Comparison of ENCODE assay signal across 11 cellular contexts in genomic region chr1:6424619-6425593, GRCh38. TPM values are rescaled to one million over a fixed set of nuclear protein-coding genes. Genes with fewer than 3 reads are reported as not detected.
A peak's percentile ranks its signal among the peaks of the same experiment; 100 is the strongest.
DNase-seq lines count a peak whose midpoint lies in the region; ATAC-seq, FAIRE-seq and TF ChIP-seq lines count a peak whose summit lies in the region.
"Had no signal": no experiment of that assay in that cellular context is flagged by ENCODE, and none has a peak within 500 bp of the region (broad histone marks: within the 10 kb centered on the region; RNA-seq: fewer than 3 reads in every experiment).

Gene ESPN (plus strand): TSS chr1:6424776. CDS start chr1:6424956, 180 bp downstream.

- no peak for TF ChIP-seq CTCF in CD8-positive, alpha-beta T cell (IDR thresholded peaks at IDR 0.05)
- TF ChIP-seq CTCF in bronchial epithelial cell (IDR thresholded peaks at IDR 0.05; ENCODE audit: insufficient read depth, low read length, severe bottlenecking) (no peak), adrenal gland (IDR thresholded peaks at IDR 0.05) (no peak)

- no peaks in the 10 kb centered on the region for H3K9me3 ChIP-seq in CD8-positive, alpha-beta T cell (ENCODE audit: low read length)
- H3K9me3 ChIP-seq in adrenal gland (replicated peaks in 1 of 3): no peaks in the 10 kb centered on the region
- H3K9me3 ChIP-seq: gastrocnemius medialis had no signal

- H3K27ac ChIP-seq in CD8-positive, alpha-beta T cell (ENCODE audit: low read depth, low read length): no peak within 1 kb of the TSS
- H3K27ac ChIP-seq in adrenal gland: no peak within 1 kb of the TSS
- H3K27ac ChIP-seq: gastrocnemius medialis, KMS-11 had no signal

- no peaks in the 10 kb centered on the region for H3K36me3 Mint-ChIP-seq in CD8-positive, alpha-beta T cell
- H3K36me3 Mint-ChIP-seq in IgD-negative memory B cell: no peaks in the 10 kb centered on the region
- H3K36me3 Mint-ChIP-seq in natural killer cell treated with Interleukin-12 subunit alpha and Interleukin-12 subunit beta and Interleukin-15 and Interleukin-18, amount 100 ng/mL, for 72 hours: no peaks in the 10 kb centered on the region

- ATAC-seq in CD8-positive, alpha-beta T cell: peak; percentile 18
- peak; percentile 48 to 71 for ATAC-seq in natural killer cell treated with Interleukin-12 subunit alpha and Interleukin-12 subunit beta and Interleukin-15 and Interleukin-18, amount 100 ng/mL, for 72 hours
- ATAC-seq in HG03439 (IDR thresholded peaks at IDR 0.05; ENCODE audit: unreplicated experiment): no peak
- ATAC-seq in GM19324 (IDR thresholded peaks at IDR 0.05; ENCODE audit: low FRiP score, unreplicated experiment): no peak
- ATAC-seq: gastrocnemius medialis had no signal

- peaks cover 7% of the 10 kb centered on the region for H3K4me1 Mint-ChIP-seq in CD8-positive, alpha-beta T cell (ENCODE audit: low read depth)
- peaks cover 0 to 8% (median 4%) of the 10 kb centered on the region in 3 donors for H3K4me1 Mint-ChIP-seq in IgD-negative memory B cell
- H3K4me1 Mint-ChIP-seq in natural killer cell treated with Interleukin-12 subunit alpha and Interleukin-12 subunit beta and Interleukin-15 and Interleukin-18, amount 100 ng/mL, for 72 hours (ENCODE audit: low read depth in 2 of 2): peaks cover 0 to 7% of the 10 kb centered on the region in 2 donors

- peak within 1 kb of the TSS; percentile 46 for H3K4me3 ChIP-seq in CD8-positive, alpha-beta T cell (ENCODE audit: low read depth, low read length)
- H3K4me3 ChIP-seq in bronchial epithelial cell (ENCODE audit: low read depth, low read length): peak within 1 kb of the TSS; percentile 38
- H3K4me3 ChIP-seq in adrenal gland: peak within 1 kb of the TSS in 1 of 4 donors; percentile 13

- FAIRE-seq in bronchial epithelial cell (lab: Jason Lieb, UNC): no peak
- FAIRE-seq: GM12891 had no signal

- no peaks in the 10 kb centered on the region for H3K9me3 Mint-ChIP-seq in CD8-positive, alpha-beta T cell
- H3K9me3 Mint-ChIP-seq in IgD-negative memory B cell: no peaks in the 10 kb centered on the region
- no peaks in the 10 kb centered on the region for H3K9me3 Mint-ChIP-seq in natural killer cell treated with Interleukin-12 subunit alpha and Interleukin-12 subunit beta and Interleukin-15 and Interleukin-18, amount 100 ng/mL, for 72 hours

- no peak for TF ChIP-seq POLR2A in adrenal gland (IDR thresholded peaks at IDR 0.05)

- no peak for DNase-seq in CD8-positive, alpha-beta T cell
- no peak for DNase-seq in bronchial epithelial cell (ENCODE audit: low read depth)
- no peak for DNase-seq in natural killer cell treated with Interleukin-12 subunit alpha and Interleukin-12 subunit beta and Interleukin-15 and Interleukin-18, amount 100 ng/mL, for 72 hours (ENCODE audit: low spot score)
- DNase-seq in adrenal gland: no peak
- DNase-seq in mesenteric fat pad (ENCODE audit: low spot score): no peak
- DNase-seq: gastrocnemius medialis had no signal

- POLR2A ChIA-PET in CD8-positive, alpha-beta T cell (lab: Charles Lee): no interaction called here

- H3K4me3 Mint-ChIP-seq in CD8-positive, alpha-beta T cell: peak within 1 kb of the TSS; percentile 72
- H3K4me3 Mint-ChIP-seq in IgD-negative memory B cell: peak within 1 kb of the TSS in 3 of 4 donors; percentile 46 to 87 (median 84)
- no peak within 1 kb of the TSS for H3K4me3 Mint-ChIP-seq in natural killer cell treated with Interleukin-12 subunit alpha and Interleukin-12 subunit beta and Interleukin-15 and Interleukin-18, amount 100 ng/mL, for 72 hours

- 6 to 13% (median 11%) methylated on average over 7 to 99 of the region's 99 CpGs for WGBS in adrenal gland, 4 donors

- H3K27ac Mint-ChIP-seq in CD8-positive, alpha-beta T cell: no peak within 1 kb of the TSS
- no peak within 1 kb of the TSS for H3K27ac Mint-ChIP-seq in IgD-negative memory B cell
- H3K27ac Mint-ChIP-seq in natural killer cell treated with Interleukin-12 subunit alpha and Interleukin-12 subunit beta and Interleukin-15 and Interleukin-18, amount 100 ng/mL, for 72 hours: no peak within 1 kb of the TSS

- peaks cover 34% of the 10 kb centered on the region for H3K27me3 Mint-ChIP-seq in CD8-positive, alpha-beta T cell (ENCODE audit: low read depth)
- H3K27me3 Mint-ChIP-seq in IgD-negative memory B cell: peaks cover 44% of the 10 kb centered on the region
- H3K27me3 Mint-ChIP-seq in natural killer cell treated with Interleukin-12 subunit alpha and Interleukin-12 subunit beta and Interleukin-15 and Interleukin-18, amount 100 ng/mL, for 72 hours: peaks cover 14 to 22% of the 10 kb centered on the region in 2 donors

- H3K4me1 ChIP-seq in CD8-positive, alpha-beta T cell (ENCODE audit: insufficient read depth, low read length): peaks cover 21% of the 10 kb centered on the region
- H3K4me1 ChIP-seq in adrenal gland (replicated peaks in 1 of 2): peaks cover 21 to 38% of the 10 kb centered on the region in 2 donors

- H3K36me3 ChIP-seq in CD8-positive, alpha-beta T cell (ENCODE audit: insufficient read depth, low read length): no peaks in the 10 kb centered on the region
- H3K36me3 ChIP-seq in bronchial epithelial cell (ENCODE audit: control insufficient read depth, insufficient read depth, low read length) (no peaks in the 10 kb centered on the region), adrenal gland (replicated peaks in 1 of 2) (no peaks in the 10 kb centered on the region)
- H3K36me3 ChIP-seq: gastrocnemius medialis had no signal

- intact Hi-C loops in CD8-positive, alpha-beta T cell (cut with DNase I, micrococcal nuclease): no loop called here
- intact Hi-C loops in adrenal gland (cut with DNase I): no loop called here

- H3K27me3 ChIP-seq in CD8-positive, alpha-beta T cell (ENCODE audit: insufficient read depth, low read length): peaks cover 44% of the 10 kb centered on the region
- H3K27me3 ChIP-seq in bronchial epithelial cell (ENCODE audit: control insufficient read depth, insufficient read depth, low read length) (no peaks in the 10 kb centered on the region), adrenal gland (peaks cover 34% of the 10 kb centered on the region)

- CTCF ChIA-PET in CD8-positive, alpha-beta T cell (lab: Charles Lee): interaction anchor here (0.7 kb wide), 1 partner anchor 21 kb away, joined by 3 read pairs; no protein-coding TSS in a partner anchor

RNA-seq across cellular contexts. Expression of gene ESPN, which starts in this region (rescaled TPM):
- total RNA-seq in CD8-positive, alpha-beta T cell: 1 to 10 TPM; 2.7 to 5.5 TPM
- polyA plus RNA-seq in IgD-negative memory B cell (not detected), adrenal gland (1 to 10 TPM in 2 of 3 donors, under 1 TPM in 1; 0.16 to 9.8 (median 6.8) TPM)
- total RNA-seq in bronchial epithelial cell (4.5 and 8.4 TPM in 2 replicates), adrenal gland (10 to 100 TPM in 1 of 8 donors, 1 to 10 TPM in 7; 2.3 to 10.8 (median 6.1) TPM), mesenteric fat pad (0.80 TPM)
- total RNA-seq in natural killer cell treated with Interleukin-12 subunit alpha and Interleukin-12 subunit beta and Interleukin-15 and Interleukin-18, amount 100 ng/mL, for 72 hours: under 1 TPM; 0.14 to 0.84 TPM

Comparison
In these comparisons a context has a peak if more than half of its experiments do, and no peak if none do; other contexts are left out.
1. Peak in ATAC-seq in natural killer cell treated with Interleukin-12 subunit alpha and Interleukin-12 subunit beta and Interleukin-15 and Interleukin-18, amount 100 ng/mL, for 72 hours; RNA of the gene not detected or under 1 TPM.